ENCODE assay signal across 10 cellular contexts in genomic region chr2:167964650-167965404, GRCh38.
DNase-seq lines count a peak whose midpoint lies in the region; ATAC-seq, FAIRE-seq and TF ChIP-seq lines count a peak whose summit lies in the region.
"Had no signal": no experiment of that assay in that cellular context is flagged by ENCODE, and none has a peak within 500 bp of the region (broad histone marks: within the 10 kb centered on the region; RNA-seq: fewer than 3 reads in every experiment).

No MANE protein-coding gene starts in this region.

- ATAC-seq in HepG2, result peak; percentile 36; the same call in 1 of the 3 replicates
- ATAC-seq: activated CD4-positive, CD25-positive, alpha-beta regulatory T cell treated with anti-CD3 and anti-CD28 coated beads, Interleukin-2, amount 50 U/mL, for 24 hours had no signal

- CTCF ChIA-PET in BJ (lab: Yijun Ruan, JAX), result interaction anchor here (0.8 to 11.1 kb wide), 3 partner anchors 9 to 153 kb away, joined by 4 to 101 read pairs (median 6); no protein-coding TSS in a partner anchor
- CTCF ChIA-PET in HepG2 (lab: Yijun Ruan, JAX; ENCODE audit: low intra/inter-chr PET ratio, low total read pairs), result interaction anchor here (0.8 kb wide), 1 partner anchor 154 kb away, joined by 4 read pairs; no protein-coding TSS in a partner anchor

- H3K27ac Mint-ChIP-seq in activated T-helper 1 cell treated with anti-CD3 and anti-CD28 coated beads, Interleukin-12 subunit alpha, Interleukin-12 subunit beta, Interleukin-2, Interleukin-4 antibody, amounts not matched to agents 30 ng/mL and 10 ng/mL and 1 ng/mL, durations not matched to agents 14 hours and 24 hours and 36 hours, result no peak overlapping the region

- H3K4me3 Mint-ChIP-seq in activated T-helper 1 cell treated with anti-CD3 and anti-CD28 coated beads, Interleukin-12 subunit alpha, Interleukin-12 subunit beta, Interleukin-2, Interleukin-4 antibody, amounts not matched to agents 30 ng/mL and 10 ng/mL and 1 ng/mL, durations not matched to agents 14 hours and 24 hours and 36 hours, result no peak overlapping the region

- peak; percentile 64 for FAIRE-seq in HepG2 (lab: Jason Lieb, UNC)

- peaks cover 37% of the 10 kb centered on the region for H3K4me1 ChIP-seq in adipocyte (ENCODE audit: control insufficient read depth, insufficient read depth, low read length)
- H3K4me1 ChIP-seq in HepG2 (ENCODE audit: insufficient read depth, low read length), result no peaks in the 10 kb centered on the region
- no peaks in the 10 kb centered on the region for H3K4me1 ChIP-seq in prostate gland (replicated peaks)

- POLR2A ChIA-PET in BJ (lab: Charles Lee) (interaction anchor here (0.7 kb wide), 1 partner anchor 155 kb away, joined by 6 read pairs; no protein-coding TSS in a partner anchor), HepG2 (lab: Yijun Ruan, JAX) (no interaction called here)

- H3K36me3 ChIP-seq in BJ (ENCODE audit: control insufficient read depth, insufficient read depth, low read length) (no peaks in the 10 kb centered on the region), adipocyte (ENCODE audit: control insufficient read depth, insufficient read depth, low read length, severe bottlenecking) (peaks cover 17% of the 10 kb centered on the region), HepG2 (replicated peaks in 1 of 2; ENCODE audit: control insufficient read depth in 1 of 2, insufficient read depth in 2 of 2, low read length in 2 of 2) (peaks cover 5 to 30% of the 10 kb centered on the region in 2 experiments), prostate gland (no peaks in the 10 kb centered on the region)
- H3K36me3 ChIP-seq: ovary had no signal

- H3K36me3 Mint-ChIP-seq in activated T-helper 1 cell treated with anti-CD3 and anti-CD28 coated beads, Interleukin-12 subunit alpha, Interleukin-12 subunit beta, Interleukin-2, Interleukin-4 antibody, amounts not matched to agents 30 ng/mL and 10 ng/mL and 1 ng/mL, durations not matched to agents 14 hours and 24 hours and 36 hours (ENCODE audit: low read depth), result peaks cover 14% of the 10 kb centered on the region

- in situ Hi-C loops in HepG2 (cut with HindIII; ENCODE audit: extremely low pct_ligation_motif_present, low pct_unique_long_range_greater_than_20kb), result no loop called here

- H3K27ac ChIP-seq in HepG2 (ENCODE audit: extremely low read length, insufficient read depth, low read length) (no peak overlapping the region), prostate gland (no peak overlapping the region)
- H3K27ac ChIP-seq: ovary had no signal

- H3K9me3 ChIP-seq in adipocyte (ENCODE audit: control insufficient read depth, low read length) (no peaks in the 10 kb centered on the region), HepG2 (ENCODE audit: low read length) (no peaks in the 10 kb centered on the region), prostate gland (no peaks in the 10 kb centered on the region)
- H3K9me3 ChIP-seq: ovary had no signal

- TF ChIP-seq POLR2A in HepG2 (IDR thresholded peaks at IDR 0.05; ENCODE audit: insufficient read depth in 1 of 2, low read depth in 2 of 2, low read length in 2 of 2), result no peak
- no peak for TF ChIP-seq POLR2A in prostate gland (IDR thresholded peaks at IDR 0.05)

- peak; percentile 33; the same call in 1 of the 2 replicates for TF ChIP-seq CTCF in BJ (IDR thresholded peaks at IDR 0.05; ENCODE audit: insufficient read depth, low read depth, low read length)
- peak; percentile 9 for TF ChIP-seq CTCF in HFF-Myc (IDR thresholded peaks at IDR 0.05; ENCODE audit: low read depth, low read length, missing control alignments)
- TF ChIP-seq CTCF in HepG2 (CRISPR knock-in tag; IDR thresholded peaks at IDR 0.05), result no peak
- peak in 2 of 4 experiments; percentile 18 to 24 for TF ChIP-seq CTCF in prostate gland (IDR thresholded peaks at IDR 0.05)

- no peaks in the 10 kb centered on the region for H3K79me2 ChIP-seq in HepG2 (ENCODE audit: insufficient read depth, low read length)

- H3K9ac ChIP-seq in adipocyte (ENCODE audit: low read length) (peak overlapping the region; percentile 45), HepG2 (ENCODE audit: insufficient read depth, low read depth, low read length) (no peak overlapping the region)

- no peaks in the 10 kb centered on the region for H3K27me3 Mint-ChIP-seq in activated T-helper 1 cell treated with anti-CD3 and anti-CD28 coated beads, Interleukin-12 subunit alpha, Interleukin-12 subunit beta, Interleukin-2, Interleukin-4 antibody, amounts not matched to agents 30 ng/mL and 10 ng/mL and 1 ng/mL, durations not matched to agents 14 hours and 24 hours and 36 hours (ENCODE audit: insufficient read depth)

- TF ChIP-seq EP300 in HepG2 (IDR thresholded peaks at IDR 0.05; ENCODE audit: low read depth in 2 of 2, low read length in 2 of 2), result no peak
- no peak for TF ChIP-seq EP300 in HepG2 (CRISPR knock-in tag; IDR thresholded peaks at IDR 0.05; ENCODE audit: borderline replicate concordance)

- WGBS in HepG2 (ENCODE audit: low lambda C conversion rate), result 88% methylated on average over 5 of the region's 5 CpGs
- 80% methylated on average over 5 of the region's 5 CpGs for WGBS in prostate gland

- no TSS peak for BruUV-seq in HepG2 (replicated peaks; lab: Mats Ljungman, UMichigan)

- no peak overlapping the region for H2AFZ ChIP-seq in HepG2 (ENCODE audit: low read length)

- intact Hi-C loops in HepG2 (cut with micrococcal nuclease; ENCODE audit: unreplicated experiment) (loop anchor here (1.0 kb wide), 1 partner anchor 153 kb away; no protein-coding TSS in a partner anchor), prostate gland (cut with DNase I) (loop anchor here (2.0 kb wide), 1 partner anchor 154 kb away; no protein-coding TSS in a partner anchor)
- intact Hi-C loops in activated T-helper 1 cell treated with anti-CD3 and anti-CD28 coated beads, Interleukin-12 subunit alpha, Interleukin-12 subunit beta, Interleukin-2, Interleukin-4 antibody, amounts not matched to agents 30 ng/mL and 10 ng/mL and 1 ng/mL, durations not matched to agents 14 hours and 24 hours and 36 hours (cut with micrococcal nuclease), result loop anchor here (1.0 kb wide), 1 partner anchor 154 kb away; no protein-coding TSS in a partner anchor

- no peak for TF ChIP-seq RAD21 in HepG2 (CRISPR knock-in tag; IDR thresholded peaks at IDR 0.05)

- H3K4me1 Mint-ChIP-seq in activated T-helper 1 cell treated with anti-CD3 and anti-CD28 coated beads, Interleukin-12 subunit alpha, Interleukin-12 subunit beta, Interleukin-2, Interleukin-4 antibody, amounts not matched to agents 30 ng/mL and 10 ng/mL and 1 ng/mL, durations not matched to agents 14 hours and 24 hours and 36 hours (ENCODE audit: low read depth), result peaks cover 5% of the 10 kb centered on the region

- no peaks in the 10 kb centered on the region for H3K9me3 Mint-ChIP-seq in activated T-helper 1 cell treated with anti-CD3 and anti-CD28 coated beads, Interleukin-12 subunit alpha, Interleukin-12 subunit beta, Interleukin-2, Interleukin-4 antibody, amounts not matched to agents 30 ng/mL and 10 ng/mL and 1 ng/mL, durations not matched to agents 14 hours and 24 hours and 36 hours

- DNase-seq in BJ (ENCODE audit: low read depth) (no peak), HFF-Myc (ENCODE audit: extremely low read depth, low read depth) (no peak), adipocyte (ENCODE audit: low read depth) (peak; percentile 58), HepG2 (ENCODE audit: low spot score) (peak; percentile 10), HUDEP-2 (lab: John Stamatoyannopoulos, UW; ENCODE audit: unreplicated experiment in 76 of 76) (no peak), prostate gland (ENCODE audit: low spot score) (no peak)
- no peak for DNase-seq in activated effector memory CD4-positive, alpha-beta T cell treated with Interleukin-2 at 50 U/mL for 16 hours
- no peak for DNase-seq in activated T-helper 1 cell treated with anti-CD3 and anti-CD28 coated beads, Interleukin-12 subunit alpha, Interleukin-12 subunit beta, Interleukin-2, Interleukin-4 antibody, amounts not matched to agents 30 ng/mL and 10 ng/mL and 1 ng/mL, durations not matched to agents 14 hours and 24 hours and 36 hours (ENCODE audit: low spot score)
- DNase-seq: ovary had no signal

- H3K4me3 ChIP-seq in BJ (ENCODE audit: low read depth, low read length) (no peak overlapping the region), HFF-Myc (replicated peaks; ENCODE audit: low read depth, low read length) (no peak overlapping the region), adipocyte (ENCODE audit: low read length) (no peak overlapping the region), HepG2 (replicated peaks in 1 of 3; ENCODE audit: insufficient read depth in 1 of 3, low read depth in 2 of 3, low read length in 3 of 3) (no peak overlapping the region), prostate gland (no peak overlapping the region)
- H3K4me3 ChIP-seq: ovary had no signal

- no peaks in the 10 kb centered on the region for H4K20me1 ChIP-seq in HepG2 (ENCODE audit: insufficient read depth, low read length)

- H3K27me3 ChIP-seq in BJ (ENCODE audit: control insufficient read depth, insufficient read depth, low read length) (no peaks in the 10 kb centered on the region), adipocyte (replicated peaks; ENCODE audit: control insufficient read depth, insufficient read depth, low read length) (no peaks in the 10 kb centered on the region), HepG2 (ENCODE audit: control insufficient read depth in 1 of 2, insufficient read depth in 2 of 2, low read length in 2 of 2) (no peaks in the 10 kb centered on the region), prostate gland (replicated peaks; ENCODE audit: insufficient read depth) (no peaks in the 10 kb centered on the region)
- H3K27me3 ChIP-seq: ovary had no signal

- no peak overlapping the region for H3K4me2 ChIP-seq in HepG2 (ENCODE audit: low read depth, low read length)

TF ChIP-seq in HepG2, 621 proteins besides CTCF, POLR2A, EP300 and RAD21 (continues in another document):
- TF ChIP-seq MAZ (IDR thresholded peaks at IDR 0.05; ENCODE audit: borderline replicate concordance, low read depth, low read length) (no peak), MAZ (CRISPR knock-in tag; IDR thresholded peaks at IDR 0.05; ENCODE audit: low read depth) (no peak)
- TF ChIP-seq, protein P1, sequence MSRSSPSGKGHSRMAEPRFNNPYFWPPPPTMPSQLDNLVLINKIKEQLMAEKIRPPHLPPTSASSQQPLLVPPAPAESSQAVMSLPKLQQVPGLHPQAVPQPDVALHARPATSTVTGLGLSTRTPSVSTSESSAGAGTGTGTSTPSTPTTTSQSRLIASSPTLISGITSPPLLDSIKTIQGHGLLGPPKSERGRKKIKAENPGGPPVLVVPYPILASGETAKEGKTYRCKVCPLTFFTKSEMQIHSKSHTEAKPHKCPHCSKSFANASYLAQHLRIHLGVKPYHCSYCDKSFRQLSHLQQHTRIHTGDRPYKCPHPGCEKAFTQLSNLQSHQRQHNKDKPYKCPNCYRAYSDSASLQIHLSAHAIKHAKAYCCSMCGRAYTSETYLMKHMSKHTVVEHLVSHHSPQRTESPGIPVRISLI (CRISPR knock-in tag; IDR thresholded peaks at IDR 0.05; ENCODE audit: borderline replicate concordance), result peak; percentile 58; the same call in 1 of the 2 replicates

Comparison
In these comparisons a context has a peak if more than half of its experiments do, and no peak if none do; other contexts are left out.
1. DNase-seq: peak in adipocyte (single experiment) and HepG2 (single experiment); none in BJ (single experiment), HFF-Myc (single experiment), HUDEP-2 (0 of 76), activated effector memory CD4-positive, alpha-beta T cell treated with Interleukin-2 at 50 U/mL for 16 hours (single experiment), activated T-helper 1 cell treated with anti-CD3 and anti-CD28 coated beads, Interleukin-12 subunit alpha, Interleukin-12 subunit beta, Interleukin-2, Interleukin-4 antibody, amounts not matched to agents 30 ng/mL and 10 ng/mL and 1 ng/mL, durations not matched to agents 14 hours and 24 hours and 36 hours (single experiment) and prostate gland (single experiment).